1 cellular context compared by ENCODE assay signal in the genomic region with DNA sequence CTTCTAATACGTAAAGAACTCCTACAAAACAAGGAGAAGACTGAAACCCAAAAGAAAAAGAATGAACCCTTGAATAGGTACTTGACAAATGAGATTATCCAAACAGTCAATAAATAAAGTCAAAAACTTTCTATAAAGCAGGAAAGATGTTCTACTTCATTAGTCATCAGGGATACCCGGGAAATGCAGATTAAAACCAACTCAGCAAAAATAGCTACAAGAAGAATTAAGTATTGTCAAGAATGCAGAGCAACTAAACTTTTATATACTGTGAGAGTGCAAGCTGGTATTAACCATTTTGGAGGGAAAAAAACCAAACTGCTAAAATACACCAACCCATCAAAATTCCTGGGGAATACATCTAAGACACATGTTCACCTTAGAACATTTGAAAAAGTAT.
TF ChIP-seq lines count a peak whose summit lies in the region.

No MANE protein-coding gene starts in this region.

TF ChIP-seq in GM23338, 12 proteins besides CTCF, POLR2A, EP300 and RAD21 (continued from another document):
- TF ChIP-seq, protein P1, sequence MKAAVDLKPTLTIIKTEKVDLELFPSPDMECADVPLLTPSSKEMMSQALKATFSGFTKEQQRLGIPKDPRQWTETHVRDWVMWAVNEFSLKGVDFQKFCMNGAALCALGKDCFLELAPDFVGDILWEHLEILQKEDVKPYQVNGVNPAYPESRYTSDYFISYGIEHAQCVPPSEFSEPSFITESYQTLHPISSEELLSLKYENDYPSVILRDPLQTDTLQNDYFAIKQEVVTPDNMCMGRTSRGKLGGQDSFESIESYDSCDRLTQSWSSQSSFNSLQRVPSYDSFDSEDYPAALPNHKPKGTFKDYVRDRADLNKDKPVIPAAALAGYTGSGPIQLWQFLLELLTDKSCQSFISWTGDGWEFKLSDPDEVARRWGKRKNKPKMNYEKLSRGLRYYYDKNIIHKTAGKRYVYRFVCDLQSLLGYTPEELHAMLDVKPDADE (IDR thresholded peaks at IDR 0.05) = no peak
- TF ChIP-seq EZH2phosphoT487 (IDR thresholded peaks at IDR 0.05; ENCODE audit: unreplicated experiment) (no peak), JUNB (IDR thresholded peaks at IDR 0.05; ENCODE audit: unreplicated experiment) (no peak), NANOG (IDR thresholded peaks at IDR 0.05; ENCODE audit: borderline replicate concordance) (no peak), CREB1 (CRISPR knock-in tag; IDR thresholded peaks at IDR 0.05; ENCODE audit: low read depth) (no peak)
- TF ChIP-seq, protein P2, sequence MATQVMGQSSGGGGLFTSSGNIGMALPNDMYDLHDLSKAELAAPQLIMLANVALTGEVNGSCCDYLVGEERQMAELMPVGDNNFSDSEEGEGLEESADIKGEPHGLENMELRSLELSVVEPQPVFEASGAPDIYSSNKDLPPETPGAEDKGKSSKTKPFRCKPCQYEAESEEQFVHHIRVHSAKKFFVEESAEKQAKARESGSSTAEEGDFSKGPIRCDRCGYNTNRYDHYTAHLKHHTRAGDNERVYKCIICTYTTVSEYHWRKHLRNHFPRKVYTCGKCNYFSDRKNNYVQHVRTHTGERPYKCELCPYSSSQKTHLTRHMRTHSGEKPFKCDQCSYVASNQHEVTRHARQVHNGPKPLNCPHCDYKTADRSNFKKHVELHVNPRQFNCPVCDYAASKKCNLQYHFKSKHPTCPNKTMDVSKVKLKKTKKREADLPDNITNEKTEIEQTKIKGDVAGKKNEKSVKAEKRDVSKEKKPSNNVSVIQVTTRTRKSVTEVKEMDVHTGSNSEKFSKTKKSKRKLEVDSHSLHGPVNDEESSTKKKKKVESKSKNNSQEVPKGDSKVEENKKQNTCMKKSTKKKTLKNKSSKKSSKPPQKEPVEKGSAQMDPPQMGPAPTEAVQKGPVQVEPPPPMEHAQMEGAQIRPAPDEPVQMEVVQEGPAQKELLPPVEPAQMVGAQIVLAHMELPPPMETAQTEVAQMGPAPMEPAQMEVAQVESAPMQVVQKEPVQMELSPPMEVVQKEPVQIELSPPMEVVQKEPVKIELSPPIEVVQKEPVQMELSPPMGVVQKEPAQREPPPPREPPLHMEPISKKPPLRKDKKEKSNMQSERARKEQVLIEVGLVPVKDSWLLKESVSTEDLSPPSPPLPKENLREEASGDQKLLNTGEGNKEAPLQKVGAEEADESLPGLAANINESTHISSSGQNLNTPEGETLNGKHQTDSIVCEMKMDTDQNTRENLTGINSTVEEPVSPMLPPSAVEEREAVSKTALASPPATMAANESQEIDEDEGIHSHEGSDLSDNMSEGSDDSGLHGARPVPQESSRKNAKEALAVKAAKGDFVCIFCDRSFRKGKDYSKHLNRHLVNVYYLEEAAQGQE (IDR thresholded peaks at IDR 0.05; ENCODE audit: unreplicated experiment) = no peak
